ENCODE assay signal across 8 cellular contexts in genomic region chr10:60114765-60115586, GRCh38.
DNase-seq lines count a peak whose midpoint lies in the region; ATAC-seq and TF ChIP-seq lines count a peak whose summit lies in the region.

No MANE protein-coding gene starts in this region.

- in situ Hi-C loops in astrocyte of the spinal cord (cut with HindIII; ENCODE audit: low sequenced_read_pairs): no loop called here

- no peak for TF ChIP-seq EP300 in tibial nerve (IDR thresholded peaks at IDR 0.05)

- H3K36me3 Mint-ChIP-seq in immature natural killer cell: no peaks in the 10 kb centered on the region

- H3K4me1 Mint-ChIP-seq in immature natural killer cell: no peaks in the 10 kb centered on the region

- TF ChIP-seq RAD21 in HCT116 (IDR thresholded peaks at IDR 0.05; ENCODE audit: low read depth): peak; percentile 75

- TF ChIP-seq POLR2A in HCT116 (IDR thresholded peaks at IDR 0.05; ENCODE audit: borderline replicate concordance, extremely low read depth, insufficient read depth, insufficient read length): no peak
- no peak for TF ChIP-seq POLR2A in tibial nerve (IDR thresholded peaks at IDR 0.05)

- H3K4me3 ChIP-seq in HCT116 (replicated peaks in 1 of 2; ENCODE audit: low read depth in 1 of 2, low read length in 2 of 2) (no peak overlapping the region), astrocyte of the spinal cord (ENCODE audit: low read depth, low read length) (no peak overlapping the region), tibial nerve (no peak overlapping the region)

- peak; percentile 66 for ATAC-seq in HCT116

- peaks cover 0 to 1% (median 1%) of the 10 kb centered on the region in 3 donors for H3K27me3 Mint-ChIP-seq in immature natural killer cell (ENCODE audit: low read depth in 3 of 3)

- H3K9me3 ChIP-seq in HCT116 (ENCODE audit: control insufficient read depth in 1 of 2, insufficient read depth in 1 of 2, low read depth in 1 of 2, low read length in 2 of 2) (no peaks in the 10 kb centered on the region), tibial nerve (peaks cover 0 to 3% (median 0%) of the 10 kb centered on the region in 4 donors)

- peak; percentile 33 for DNase-seq in NCI-H510A treated with DMSO at 0.1 percent for 48 hours (lab: John Stamatoyannopoulos, UW)
- no peak for DNase-seq in NCI-H510A (lab: John Stamatoyannopoulos, UW)
- DNase-seq in HCT116 (ENCODE audit: low read depth, low spot score): peak; percentile 29
- DNase-seq in NCI-H146 treated with DMSO at 0.1 percent for 48 hours (lab: John Stamatoyannopoulos, UW; ENCODE audit: unreplicated experiment): peak; percentile 5
- DNase-seq in astrocyte of the spinal cord (ENCODE audit: low read depth, low spot score): peak; percentile 81
- DNase-seq in immature natural killer cell: peak in 2 of 3 donors; percentile 9 to 13
- DNase-seq in tibial nerve (ENCODE audit: low spot score in 2 of 2): peak in 1 of 2 donors; percentile 11
- DNase-seq in activated effector memory CD4-positive, alpha-beta T cell treated with Interleukin-2 at 50 U/mL for 16 hours: no peak

- H3K4me1 ChIP-seq in HCT116 (ENCODE audit: control insufficient read depth in 1 of 2, insufficient read depth in 2 of 2, low read length in 2 of 2): no peaks in the 10 kb centered on the region
- H3K4me1 ChIP-seq in tibial nerve: peaks cover 0 to 7% (median 0%) of the 10 kb centered on the region in 4 donors

- intact Hi-C loops in HCT116 (cut with micrococcal nuclease): loop anchor here (1.0 kb wide), 1 partner anchor 93 kb away; no protein-coding TSS in a partner anchor

- H4K20me1 ChIP-seq in HCT116 (ENCODE audit: insufficient read depth): no peaks in the 10 kb centered on the region

- H2AFZ ChIP-seq in HCT116 (ENCODE audit: low read depth, low read length, poor library complexity, severe bottlenecking): no peak overlapping the region

- no peak overlapping the region for H3K4me2 ChIP-seq in HCT116 (ENCODE audit: low read length)

- no peaks in the 10 kb centered on the region for H3K36me3 ChIP-seq in HCT116 (ENCODE audit: control insufficient read depth in 1 of 2, insufficient read depth in 2 of 2, low read length in 2 of 2)
- peaks cover 0 to 9% (median 0%) of the 10 kb centered on the region in 3 donors for H3K36me3 ChIP-seq in tibial nerve

- no TSS peak for BruUV-seq in HCT116 (replicated peaks; lab: Mats Ljungman, UMichigan)

- 60 to 72% methylated on average over 6 of the region's 6 CpGs for WGBS in tibial nerve, 2 donors

- POLR2A ChIA-PET in HCT116 (lab: Charles Lee): no interaction called here

- H3K9me2 ChIP-seq in HCT116 (ENCODE audit: insufficient read depth): no peaks in the 10 kb centered on the region

- no peaks in the 10 kb centered on the region for H3K9me3 Mint-ChIP-seq in immature natural killer cell

- no peaks in the 10 kb centered on the region for H3K27me3 ChIP-seq in HCT116 (ENCODE audit: insufficient read depth, low read length)
- no peaks in the 10 kb centered on the region for H3K27me3 ChIP-seq in tibial nerve

- RAD21 ChIA-PET in HCT116 (lab: Charles Lee; ENCODE audit: low non-redundant PET in 1 of 2, low total read pairs in 2 of 2, uncharacterized antibody in 2 of 2, unreplicated experiment in 2 of 2): no interaction called here

- TF ChIP-seq CTCF in HCT116 (IDR thresholded peaks at IDR 0.05 in 2 of 3, conservative IDR thresholded peaks at IDR 0.05 in 1 of 3; ENCODE audit: borderline replicate concordance in 1 of 3, insufficient read depth in 1 of 3, low read depth in 2 of 3, low read length in 2 of 3) (peak; percentile 61 to 73 (median 64)), astrocyte of the spinal cord (IDR thresholded peaks at IDR 0.05; ENCODE audit: low read depth, low read length) (peak; percentile 63), tibial nerve (IDR thresholded peaks at IDR 0.05) (peak; percentile 25 to 53 (median 45))

- no peaks in the 10 kb centered on the region for H3K79me2 ChIP-seq in HCT116 (ENCODE audit: insufficient read depth, low read length)

- no peak overlapping the region for H3K27ac Mint-ChIP-seq in immature natural killer cell

- H3K9ac ChIP-seq in HCT116 (ENCODE audit: low read length): no peak overlapping the region

- no peak overlapping the region for H3K27ac ChIP-seq in HCT116 (ENCODE audit: low read depth, low read length)
- H3K27ac ChIP-seq in tibial nerve: peak overlapping the region in 1 of 4 donors; percentile 13

- no peak overlapping the region for H3K4me3 Mint-ChIP-seq in immature natural killer cell

- CTCF ChIA-PET in HCT116 (lab: Charles Lee): interaction anchor here (0.8 to 2.9 kb wide), 7 partner anchors 9 to 98 kb away, joined by 4 to 13 read pairs (median 9); no protein-coding TSS in a partner anchor

TF ChIP-seq in HCT116, 20 proteins besides CTCF, POLR2A, EP300 and RAD21:
- TF ChIP-seq CBX3 (IDR thresholded peaks at IDR 0.05; ENCODE audit: low read depth): no peak
- TF ChIP-seq, protein P1, sequence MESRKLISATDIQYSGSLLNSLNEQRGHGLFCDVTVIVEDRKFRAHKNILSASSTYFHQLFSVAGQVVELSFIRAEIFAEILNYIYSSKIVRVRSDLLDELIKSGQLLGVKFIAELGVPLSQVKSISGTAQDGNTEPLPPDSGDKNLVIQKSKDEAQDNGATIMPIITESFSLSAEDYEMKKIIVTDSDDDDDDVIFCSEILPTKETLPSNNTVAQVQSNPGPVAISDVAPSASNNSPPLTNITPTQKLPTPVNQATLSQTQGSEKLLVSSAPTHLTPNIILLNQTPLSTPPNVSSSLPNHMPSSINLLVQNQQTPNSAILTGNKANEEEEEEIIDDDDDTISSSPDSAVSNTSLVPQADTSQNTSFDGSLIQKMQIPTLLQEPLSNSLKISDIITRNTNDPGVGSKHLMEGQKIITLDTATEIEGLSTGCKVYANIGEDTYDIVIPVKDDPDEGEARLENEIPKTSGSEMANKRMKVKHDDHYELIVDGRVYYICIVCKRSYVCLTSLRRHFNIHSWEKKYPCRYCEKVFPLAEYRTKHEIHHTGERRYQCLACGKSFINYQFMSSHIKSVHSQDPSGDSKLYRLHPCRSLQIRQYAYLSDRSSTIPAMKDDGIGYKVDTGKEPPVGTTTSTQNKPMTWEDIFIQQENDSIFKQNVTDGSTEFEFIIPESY (IDR thresholded peaks at IDR 0.05; ENCODE audit: extremely low read depth, insufficient replicate concordance, low read length): no peak
- no peak for TF ChIP-seq SIN3A (IDR thresholded peaks at IDR 0.05; ENCODE audit: low read depth)
- no peak for TF ChIP-seq ATF3 (IDR thresholded peaks at IDR 0.05)
- no peak for TF ChIP-seq EZH2phosphoT487 (IDR thresholded peaks at IDR 0.05; ENCODE audit: borderline replicate concordance)
- no peak for TF ChIP-seq REST (IDR thresholded peaks at IDR 0.05; ENCODE audit: low read depth)
- TF ChIP-seq ZFX (IDR thresholded peaks at IDR 0.05): no peak
- TF ChIP-seq POLR2AphosphoS5 (IDR thresholded peaks at IDR 0.05; ENCODE audit: low read depth, low read length): no peak
- no peak for TF ChIP-seq TCF7L2 (IDR thresholded peaks at IDR 0.05; ENCODE audit: borderline replicate concordance, extremely low read depth, insufficient read depth, insufficient read length)
- TF ChIP-seq SRF (IDR thresholded peaks at IDR 0.05; ENCODE audit: low read depth): no peak
- no peak for TF ChIP-seq EGR1 (IDR thresholded peaks at IDR 0.05; ENCODE audit: low read depth)
- TF ChIP-seq ZNF274 (IDR thresholded peaks at IDR 0.05; ENCODE audit: low read depth, low read length): no peak
- no peak for TF ChIP-seq SP1 (IDR thresholded peaks at IDR 0.05; ENCODE audit: low read depth)
- TF ChIP-seq, protein P2, sequence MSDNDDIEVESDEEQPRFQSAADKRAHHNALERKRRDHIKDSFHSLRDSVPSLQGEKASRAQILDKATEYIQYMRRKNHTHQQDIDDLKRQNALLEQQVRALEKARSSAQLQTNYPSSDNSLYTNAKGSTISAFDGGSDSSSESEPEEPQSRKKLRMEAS (IDR thresholded peaks at IDR 0.05): no peak
- TF ChIP-seq ELF1 (IDR thresholded peaks at IDR 0.05; ENCODE audit: borderline replicate concordance, low read depth): no peak
- TF ChIP-seq EZH2 (IDR thresholded peaks at IDR 0.05): no peak
- TF ChIP-seq CEBPB (IDR thresholded peaks at IDR 0.05; ENCODE audit: low read depth): no peak

Comparison
In these comparisons a context has a peak if more than half of its experiments do, and no peak if none do; other contexts are left out.
1. DNase-seq: peak in NCI-H510A treated with DMSO at 0.1 percent for 48 hours (single experiment), HCT116 (single experiment), NCI-H146 treated with DMSO at 0.1 percent for 48 hours (single experiment), astrocyte of the spinal cord (single experiment) and immature natural killer cell (2 of 3); none in NCI-H510A (single experiment) and activated effector memory CD4-positive, alpha-beta T cell treated with Interleukin-2 at 50 U/mL for 16 hours (single experiment).
2. Peak in every context shown above with its lines, with median percentiles within 50 percentile points of each other: CTCF ChIP-seq.